In genomic region chr5:146770546-146770945, GRCh38 we compare ENCODE assay signal across 35 cellular contexts.
"Had no signal": no experiment of that assay in that cellular context is flagged by ENCODE, and none has a peak within 500 bp of the region (broad histone marks: within the 10 kb centered on the region; RNA-seq: fewer than 3 reads in every experiment).

No MANE protein-coding gene starts in this region.

- H3K27me3 Mint-ChIP-seq: activated CD4-positive, alpha-beta memory T cell treated with anti-CD3 and anti-CD28 coated beads for 36 hours; activated CD4-positive, alpha-beta T cell treated with anti-CD3 and anti-CD28 coated beads for 36 hours; activated CD8-positive, alpha-beta memory T cell treated with anti-CD3 and anti-CD28 coated beads, Interleukin-2, amount 10 ng/mL, durations not matched to agents 7 days and 5 days; activated naive CD4-positive, alpha-beta T cell treated with anti-CD3 and anti-CD28 coated beads, Interleukin-2, amount 10 ng/mL, durations not matched to agents 7 days and 5 days; dendritic cell treated with granulocyte-macrophage colony-stimulating factor and Interleukin-4, amounts not matched to agents 40 ng/mL and 50 ng/mL, for 4 days; T-helper 17 cell had no signal

- H3K27ac Mint-ChIP-seq: activated CD4-positive, alpha-beta memory T cell treated with anti-CD3 and anti-CD28 coated beads for 36 hours; activated CD4-positive, alpha-beta T cell treated with anti-CD3 and anti-CD28 coated beads for 36 hours; activated CD4-positive, alpha-beta T cell treated with anti-CD3 and anti-CD28 coated beads, Interleukin-2, amount 10 ng/mL, durations not matched to agents 24 days and 14 days; activated CD8-positive, alpha-beta memory T cell treated with anti-CD3 and anti-CD28 coated beads, Interleukin-2, amount 10 ng/mL, durations not matched to agents 7 days and 5 days; activated CD8-positive, alpha-beta T cell treated with anti-CD3 and anti-CD28 coated beads, Interleukin-2, amount 10 ng/mL, durations not matched to agents 7 days and 5 days; activated naive CD4-positive, alpha-beta T cell treated with anti-CD3 and anti-CD28 coated beads, Interleukin-2, amount 10 ng/mL, durations not matched to agents 7 days and 5 days; activated naive CD4-positive, alpha-beta T cell treated with anti-CD3 and anti-CD28 coated beads, Interleukin-2, amount 50 U/mL, for 72 hours; activated naive CD8-positive, alpha-beta T cell treated with anti-CD3 and anti-CD28 coated beads, Interleukin-2, amount 10 ng/mL, durations not matched to agents 7 days and 5 days; activated T-cell treated with anti-CD3 and anti-CD28 coated beads, Interleukin-2, amount 50 U/mL, for 72 hours; dendritic cell treated with granulocyte-macrophage colony-stimulating factor and Interleukin-4, amounts not matched to agents 40 ng/mL and 50 ng/mL, for 4 days; endodermal cell; T-helper 17 cell; T-helper 2 cell treated with Interferon-gamma antibody and Interleukin-4, amounts not matched to agents 5 μg/mL and 100 μg/mL, for 36 hours had no signal

- H3K36me3 Mint-ChIP-seq: activated CD4-positive, alpha-beta memory T cell treated with anti-CD3 and anti-CD28 coated beads for 36 hours; activated naive CD4-positive, alpha-beta T cell treated with anti-CD3 and anti-CD28 coated beads, Interleukin-2, amount 10 ng/mL, durations not matched to agents 7 days and 5 days; activated naive CD4-positive, alpha-beta T cell treated with anti-CD3 and anti-CD28 coated beads, Interleukin-2, amount 50 U/mL, for 72 hours had no signal

- ATAC-seq: activated CD4-positive, alpha-beta T cell treated with anti-CD3 and anti-CD28 coated beads for 36 hours; activated CD8-positive, alpha-beta memory T cell treated with anti-CD3 and anti-CD28 coated beads, Interleukin-2, amount 10 ng/mL, durations not matched to agents 7 days and 5 days; activated CD8-positive, alpha-beta T cell treated with anti-CD3 and anti-CD28 coated beads, Interleukin-2, amount 10 ng/mL, durations not matched to agents 7 days and 5 days; activated naive CD4-positive, alpha-beta T cell treated with anti-CD3 and anti-CD28 coated beads, Interleukin-2, amount 50 U/mL, for 72 hours; activated T-cell treated with anti-CD3 and anti-CD28 coated beads, Interleukin-2, amount 50 U/mL, for 72 hours; foreskin keratinocyte; gastrocnemius medialis; T-helper 17 cell had no signal

- DNase-seq: activated CD4-positive, alpha-beta memory T cell treated with anti-CD3 and anti-CD28 coated beads for 36 hours; activated CD4-positive, alpha-beta T cell treated with anti-CD3 and anti-CD28 coated beads for 36 hours; activated CD4-positive, alpha-beta T cell treated with anti-CD3 and anti-CD28 coated beads, Interleukin-2, amount 10 ng/mL, durations not matched to agents 24 days and 14 days; activated CD4-positive, CD25-positive, alpha-beta regulatory T cell; activated CD4-positive, CD25-positive, alpha-beta regulatory T cell treated with anti-CD3 and anti-CD28 coated beads, Interleukin-2, amount 50 U/mL, for 72 hours; activated CD8-positive, alpha-beta memory T cell treated with anti-CD3 and anti-CD28 coated beads, Interleukin-2, amount 10 ng/mL, durations not matched to agents 7 days and 5 days; activated CD8-positive, alpha-beta memory T cell treated with anti-CD3 and anti-CD28 coated beads, Interleukin-2, amount 50 U/mL, for 4 hours; activated CD8-positive, alpha-beta T cell treated with anti-CD3 and anti-CD28 coated beads, Interleukin-2, amount 10 ng/mL, durations not matched to agents 7 days and 5 days; activated gamma-delta T cell; activated naive CD4-positive, alpha-beta T cell; activated naive CD4-positive, alpha-beta T cell treated with anti-CD3 and anti-CD28 coated beads, Interleukin-2, amount 10 ng/mL, durations not matched to agents 7 days and 5 days; activated naive CD8-positive, alpha-beta T cell treated with anti-CD3 and anti-CD28 coated beads, Interleukin-2, amount 10 ng/mL, durations not matched to agents 7 days and 5 days; activated T-cell treated with anti-CD3 and anti-CD28 coated beads, Interleukin-2, amount 50 U/mL, for 1 hour; activated T-cell treated with anti-CD3 and anti-CD28 coated beads, Interleukin-2, amount 50 U/mL, for 72 hours; amniotic stem cell; anterior cingulate cortex; brain microvascular endothelial cell; caudate nucleus; cerebellar nuclear complex; colonic mucosa; dorsolateral prefrontal cortex; effector memory CD4-positive, alpha-beta T cell; endodermal cell; erythroblast; foreskin keratinocyte; gastrocnemius medialis; glutamatergic neuron; T-helper 1 cell; T-helper 17 cell; T1000; WERI-Rb-1 had no signal

- H3K36me3 ChIP-seq: brain microvascular endothelial cell, colonic mucosa, esophagus muscularis mucosa, gastrocnemius medialis, WERI-Rb-1 had no signal

- H3K27me3 ChIP-seq: brain microvascular endothelial cell, colonic mucosa, dorsolateral prefrontal cortex, esophagus muscularis mucosa, foreskin keratinocyte, gastrocnemius medialis had no signal

- H3K4me3 Mint-ChIP-seq: activated CD4-positive, alpha-beta memory T cell treated with anti-CD3 and anti-CD28 coated beads for 36 hours; activated CD4-positive, alpha-beta T cell treated with anti-CD3 and anti-CD28 coated beads for 36 hours; activated CD4-positive, alpha-beta T cell treated with anti-CD3 and anti-CD28 coated beads, Interleukin-2, amount 10 ng/mL, durations not matched to agents 24 days and 14 days; activated CD8-positive, alpha-beta memory T cell treated with anti-CD3 and anti-CD28 coated beads, Interleukin-2, amount 10 ng/mL, durations not matched to agents 7 days and 5 days; activated CD8-positive, alpha-beta T cell treated with anti-CD3 and anti-CD28 coated beads, Interleukin-2, amount 10 ng/mL, durations not matched to agents 7 days and 5 days; activated naive CD4-positive, alpha-beta T cell treated with anti-CD3 and anti-CD28 coated beads, Interleukin-2, amount 10 ng/mL, durations not matched to agents 7 days and 5 days; activated naive CD8-positive, alpha-beta T cell treated with anti-CD3 and anti-CD28 coated beads, Interleukin-2, amount 10 ng/mL, durations not matched to agents 7 days and 5 days; activated T-cell treated with anti-CD3 and anti-CD28 coated beads, Interleukin-2, amount 50 U/mL, for 72 hours; dendritic cell treated with granulocyte-macrophage colony-stimulating factor and Interleukin-4, amounts not matched to agents 40 ng/mL and 50 ng/mL, for 4 days; endodermal cell; T-helper 17 cell; T-helper 2 cell treated with Interferon-gamma antibody and Interleukin-4, amounts not matched to agents 5 μg/mL and 100 μg/mL, for 36 hours had no signal

- H3K27ac ChIP-seq: brain microvascular endothelial cell, colonic mucosa, esophagus muscularis mucosa, foreskin keratinocyte, gastrocnemius medialis, WERI-Rb-1 had no signal

- H3K9me3 Mint-ChIP-seq: activated CD4-positive, alpha-beta T cell treated with anti-CD3 and anti-CD28 coated beads, Interleukin-2, amount 10 ng/mL, durations not matched to agents 24 days and 14 days; activated naive CD4-positive, alpha-beta T cell treated with anti-CD3 and anti-CD28 coated beads, Interleukin-2, amount 10 ng/mL, durations not matched to agents 7 days and 5 days; activated naive CD4-positive, alpha-beta T cell treated with anti-CD3 and anti-CD28 coated beads, Interleukin-2, amount 50 U/mL, for 72 hours; activated T-cell treated with anti-CD3 and anti-CD28 coated beads, Interleukin-2, amount 50 U/mL, for 72 hours; dendritic cell treated with granulocyte-macrophage colony-stimulating factor and Interleukin-4, amounts not matched to agents 40 ng/mL and 50 ng/mL, for 4 days; T-helper 2 cell treated with Interferon-gamma antibody and Interleukin-4, amounts not matched to agents 5 μg/mL and 100 μg/mL, for 36 hours had no signal

- H3K4me1 ChIP-seq: colonic mucosa, esophagus muscularis mucosa, foreskin keratinocyte, gastrocnemius medialis had no signal

- H3K9me3 ChIP-seq: colonic mucosa, gastrocnemius medialis had no signal

- H3K4me3 ChIP-seq: colonic mucosa, dorsolateral prefrontal cortex, esophagus muscularis mucosa, gastrocnemius medialis had no signal
